Comparison of ENCODE assay signal across 9 cellular contexts in genomic region chr10:97464226-97464625, GRCh38. TPM values are rescaled to one million over a fixed set of nuclear protein-coding genes. Genes with fewer than 3 reads are reported as not detected.
DNase-seq lines count a peak whose midpoint lies in the region; ATAC-seq and TF ChIP-seq lines count a peak whose summit lies in the region.
"Had no signal": no experiment of that assay in that cellular context is flagged by ENCODE, and none has a peak within 500 bp of the region (broad histone marks: within the 10 kb centered on the region; RNA-seq: fewer than 3 reads in every experiment).

No MANE protein-coding gene starts in this region.

- peaks cover 42% of the 10 kb centered on the region for H3K36me3 ChIP-seq in SK-N-MC (ENCODE audit: insufficient read depth, low read length)
- H3K36me3 ChIP-seq in hepatocyte (replicated peaks; ENCODE audit: insufficient read depth, low read depth), result no peaks in the 10 kb centered on the region

- no peak overlapping the region for H3K4me2 ChIP-seq in hepatocyte

- no peak overlapping the region for H2AFZ ChIP-seq in hepatocyte

- no peaks in the 10 kb centered on the region for H3K27me3 Mint-ChIP-seq in activated T-cell treated with anti-CD3 and anti-CD28 coated beads, Interleukin-2, amount 50 U/mL, for 72 hours (ENCODE audit: low read depth)

- 71% methylated on average over 1 of the region's 1 CpG for WGBS in hepatocyte (ENCODE audit: low lambda C conversion rate, missing lambda C conversion rate)

- peaks cover 7% of the 10 kb centered on the region for H3K4me1 ChIP-seq in hepatocyte (ENCODE audit: insufficient read depth)
- H3K4me1 ChIP-seq: sigmoid colon had no signal

- H3K4me3 ChIP-seq in SK-N-MC (no peak overlapping the region), hepatocyte (no peak overlapping the region)
- H3K4me3 ChIP-seq: sigmoid colon had no signal

- peak in 1 of 2 donors; percentile 11 for ATAC-seq in activated T-cell treated with anti-CD3 and anti-CD28 coated beads, Interleukin-2, amount 50 U/mL, for 72 hours (replicated peaks in 1 of 2)
- no peak for ATAC-seq in stimulated activated effector memory CD8-positive, alpha-beta T cell treated with anti-CD3 and anti-CD28 coated beads, Interleukin-12 subunit alpha, Interleukin-12 subunit beta, amount 100 ng/mL, for 72 hours
- ATAC-seq in HG02973 (IDR thresholded peaks at IDR 0.05; ENCODE audit: unreplicated experiment), result no peak

- H3K27me3 ChIP-seq in hepatocyte, result no peaks in the 10 kb centered on the region
- H3K27me3 ChIP-seq: sigmoid colon had no signal

- no peaks in the 10 kb centered on the region for H3K4me1 Mint-ChIP-seq in activated T-cell treated with anti-CD3 and anti-CD28 coated beads, Interleukin-2, amount 50 U/mL, for 72 hours (ENCODE audit: low read depth)
- no peaks in the 10 kb centered on the region for H3K4me1 Mint-ChIP-seq in stimulated activated effector memory CD8-positive, alpha-beta T cell treated with anti-CD3 and anti-CD28 coated beads, Interleukin-12 subunit alpha, Interleukin-12 subunit beta, amount 100 ng/mL, for 72 hours

- H3K27ac ChIP-seq in SK-N-MC (peak overlapping the region; percentile 60; the same call in 1 of the 2 replicates), hepatocyte (peak overlapping the region; percentile 44)

- H3K9me3 Mint-ChIP-seq in activated T-cell treated with anti-CD3 and anti-CD28 coated beads, Interleukin-2, amount 50 U/mL, for 72 hours, result no peaks in the 10 kb centered on the region
- no peaks in the 10 kb centered on the region for H3K9me3 Mint-ChIP-seq in stimulated activated effector memory CD8-positive, alpha-beta T cell treated with anti-CD3 and anti-CD28 coated beads, Interleukin-12 subunit alpha, Interleukin-12 subunit beta, amount 100 ng/mL, for 72 hours

- no peaks in the 10 kb centered on the region for H3K9me2 ChIP-seq in hepatocyte (replicated peaks; ENCODE audit: insufficient read depth)

- H3K9ac ChIP-seq in SK-N-MC (ENCODE audit: insufficient read length), result no peak overlapping the region

- peaks cover 3 to 24% of the 10 kb centered on the region in 2 donors for H3K36me3 Mint-ChIP-seq in activated T-cell treated with anti-CD3 and anti-CD28 coated beads, Interleukin-2, amount 50 U/mL, for 72 hours (ENCODE audit: insufficient read depth in 2 of 2)
- peaks cover 100% of the 10 kb centered on the region for H3K36me3 Mint-ChIP-seq in stimulated activated effector memory CD8-positive, alpha-beta T cell treated with anti-CD3 and anti-CD28 coated beads, Interleukin-12 subunit alpha, Interleukin-12 subunit beta, amount 100 ng/mL, for 72 hours

- peak overlapping the region; percentile 52 for H3K27ac Mint-ChIP-seq in activated T-cell treated with anti-CD3 and anti-CD28 coated beads, Interleukin-2, amount 50 U/mL, for 72 hours
- peak overlapping the region; percentile 52 for H3K27ac Mint-ChIP-seq in stimulated activated effector memory CD8-positive, alpha-beta T cell treated with anti-CD3 and anti-CD28 coated beads, Interleukin-12 subunit alpha, Interleukin-12 subunit beta, amount 100 ng/mL, for 72 hours

- H3K79me2 ChIP-seq in hepatocyte, result no peaks in the 10 kb centered on the region

- TF ChIP-seq CTCF in hepatocyte (IDR thresholded peaks at IDR 0.05; ENCODE audit: poor library complexity), result no peak

- no peaks in the 10 kb centered on the region for H4K20me1 ChIP-seq in hepatocyte (ENCODE audit: insufficient read depth, poor library complexity, severe bottlenecking)

- no peak for DNase-seq in activated T-cell treated with anti-CD3 and anti-CD28 coated beads, Interleukin-2, amount 50 U/mL, for 72 hours
- no peak for DNase-seq in activated T-cell treated with anti-CD3 and anti-CD28 coated beads, Interleukin-2, amount 50 U/mL, for 1 hour
- DNase-seq in SK-N-MC (ENCODE audit: low read depth, low spot score) (no peak), hepatocyte (ENCODE audit: low spot score) (no peak), SKM-1 (lab: John Stamatoyannopoulos, UW; ENCODE audit: unreplicated experiment) (no peak), SW 1271 (lab: John Stamatoyannopoulos, UW) (no peak)
- DNase-seq in stimulated activated effector memory CD8-positive, alpha-beta T cell treated with anti-CD3 and anti-CD28 coated beads, Interleukin-12 subunit alpha, Interleukin-12 subunit beta, amount 100 ng/mL, for 72 hours (ENCODE audit: low spot score in 2 of 2), result no peak
- DNase-seq: sigmoid colon had no signal

- H3K9me3 ChIP-seq in SK-N-MC (ENCODE audit: low read depth, low read length) (no peaks in the 10 kb centered on the region), hepatocyte (ENCODE audit: low read depth) (no peaks in the 10 kb centered on the region)
- H3K9me3 ChIP-seq: sigmoid colon had no signal

- no peak overlapping the region for H3K4me3 Mint-ChIP-seq in activated T-cell treated with anti-CD3 and anti-CD28 coated beads, Interleukin-2, amount 50 U/mL, for 72 hours
- no peak overlapping the region for H3K4me3 Mint-ChIP-seq in stimulated activated effector memory CD8-positive, alpha-beta T cell treated with anti-CD3 and anti-CD28 coated beads, Interleukin-12 subunit alpha, Interleukin-12 subunit beta, amount 100 ng/mL, for 72 hours

RNA-seq across cellular contexts. Expression of gene ZDHHC16, which starts 18.3 kb away (rescaled TPM):
- 10 to 100 TPM; 35.5 to 37.8 TPM for total RNA-seq in activated T-cell treated with anti-CD3 and anti-CD28 coated beads, Interleukin-2, amount 50 U/mL, for 72 hours
- total RNA-seq in hepatocyte, result 54.4 and 57.0 TPM in 2 replicates
- polyA plus RNA-seq in hepatocyte, result 81.9 and 86.8 TPM in 2 replicates

RNA-seq across cellular contexts. Expression of gene EXOSC1, which starts 18.4 kb away (rescaled TPM):
- total RNA-seq in activated T-cell treated with anti-CD3 and anti-CD28 coated beads, Interleukin-2, amount 50 U/mL, for 72 hours, result 10 to 100 TPM; 75.3 to 75.7 TPM
- total RNA-seq in hepatocyte, result 34.7 and 40.0 TPM in 2 replicates
- polyA plus RNA-seq in hepatocyte, result 39.1 and 51.7 TPM in 2 replicates

RNA-seq across cellular contexts. Expression of gene MMS19, which starts 34.0 kb away (rescaled TPM):
- 100 to 1,000 TPM in 1 of 2 donors, 10 to 100 TPM in 1; 92.2 to 113 TPM for total RNA-seq in activated T-cell treated with anti-CD3 and anti-CD28 coated beads, Interleukin-2, amount 50 U/mL, for 72 hours
- 68.6 and 73.6 TPM in 2 replicates for total RNA-seq in hepatocyte
- 58.4 and 59.8 TPM in 2 replicates for polyA plus RNA-seq in hepatocyte

RNA-seq across cellular contexts. Expression of gene UBTD1, which starts 34.5 kb away (rescaled TPM):
- total RNA-seq in activated T-cell treated with anti-CD3 and anti-CD28 coated beads, Interleukin-2, amount 50 U/mL, for 72 hours, result 1 to 10 TPM; 3.7 to 4.1 TPM
- 12.8 and 20.6 TPM in 2 replicates for total RNA-seq in hepatocyte
- 37.0 and 37.1 TPM in 2 replicates for polyA plus RNA-seq in hepatocyte

RNA-seq across cellular contexts. Expression of gene PGAM1, which starts 38.2 kb away (rescaled TPM):
- total RNA-seq in activated T-cell treated with anti-CD3 and anti-CD28 coated beads, Interleukin-2, amount 50 U/mL, for 72 hours, result 100 to 1,000 TPM; 362 to 512 TPM
- 204 and 214 TPM in 2 replicates for total RNA-seq in hepatocyte
- 239 and 254 TPM in 2 replicates for polyA plus RNA-seq in hepatocyte
